In the genomic region with DNA sequence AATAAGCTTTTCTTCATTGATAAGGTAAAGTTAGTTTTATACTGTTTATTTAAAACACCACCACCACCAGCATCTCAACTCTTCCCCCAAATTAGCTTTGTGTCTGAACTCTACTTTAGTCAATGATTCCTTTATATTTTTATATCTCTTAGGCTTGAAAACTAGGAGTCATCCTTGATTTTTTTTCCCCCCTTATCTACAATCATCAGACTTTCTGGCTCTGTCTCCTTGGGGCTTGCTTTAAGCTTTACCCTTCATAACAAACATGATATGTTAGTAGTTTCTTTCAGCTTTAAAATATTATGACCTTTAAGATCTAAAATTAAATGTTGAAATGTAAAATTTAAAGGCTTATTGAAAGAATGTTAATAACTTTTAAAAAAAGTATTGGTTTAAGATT, we compare ENCODE assay signal across 23 cellular contexts.
"Had no signal": no experiment of that assay in that cellular context is flagged by ENCODE, and none has a peak within 500 bp of the region (broad histone marks: within the 10 kb centered on the region; RNA-seq: fewer than 3 reads in every experiment).

No MANE protein-coding gene starts in this region.

- DNase-seq: islet precursor cell; left ventricle myocardium inferior; midbrain; mucosa of descending colon; naive thymus-derived CD4-positive, alpha-beta T cell; ovary; right lobe of liver; stimulated activated CD4-positive, alpha-beta T cell treated with anti-CD3 and anti-CD28 coated beads, Interleukin-1b, Interleukin-23, amount 100 ng/mL, for 48 hours; stimulated activated CD4-positive, alpha-beta T cell treated with anti-CD3 and anti-CD28 coated beads, Interleukin-2, amount 100 ng/mL, for 48 hours; stimulated activated CD4-positive, alpha-beta T cell treated with anti-CD3 and anti-CD28 coated beads, Interleukin-4, amount 100 ng/mL, for 4 hours; stimulated activated CD8-positive, alpha-beta memory T cell treated with anti-CD3 and anti-CD28 coated beads, Interleukin-4, amount 100 ng/mL, for 48 hours; stimulated activated naive CD4-positive, alpha-beta T cell treated with Interleukin-2 at 50 U/mL for 16 hours; stimulated activated naive CD8-positive, alpha-beta T cell treated with anti-CD3 and anti-CD28 coated beads, Interleukin-15, amount 100 ng/mL, for 72 hours; substantia nigra had no signal

- ATAC-seq: mucosa of descending colon; naive thymus-derived CD4-positive, alpha-beta T cell; natural killer cell treated with Interleukin-12 subunit alpha and Interleukin-12 subunit beta and Interleukin-15 and Interleukin-18, amount 100 ng/mL, for 72 hours; stimulated activated memory B cell treated with anti-CD40 and anti-IgM and Interleukin-4, amounts not matched to agents 10 μg/mL and 1 μg/mL and 100 μg/mL, for 72 hours; stimulated activated naive CD8-positive, alpha-beta T cell treated with anti-CD3 and anti-CD28 coated beads, Interleukin-15, amount 100 ng/mL, for 72 hours had no signal

- H3K27me3 Mint-ChIP-seq: naive thymus-derived CD4-positive, alpha-beta T cell; natural killer cell treated with Interleukin-12 subunit alpha and Interleukin-12 subunit beta and Interleukin-15 and Interleukin-18, amount 100 ng/mL, for 72 hours; progenitor cell of endocrine pancreas; stimulated activated memory B cell treated with anti-CD40 and anti-IgM and Interleukin-4, amounts not matched to agents 10 μg/mL and 1 μg/mL and 100 μg/mL, for 72 hours; stimulated activated naive CD8-positive, alpha-beta T cell treated with anti-CD3 and anti-CD28 coated beads, Interleukin-15, amount 100 ng/mL, for 72 hours; type B pancreatic cell had no signal

- H3K27me3 ChIP-seq: ovary, right atrium auricular region, right lobe of liver, tibial nerve, vagina had no signal

- H3K4me3 ChIP-seq: left ventricle myocardium inferior, lung, mucosa of descending colon, ovary, right atrium auricular region, right lobe of liver, smooth muscle cell, tibial nerve, vagina had no signal

- H3K36me3 ChIP-seq: left ventricle myocardium inferior, ovary, right atrium auricular region, right lobe of liver, tibial nerve, vagina had no signal

- H3K27ac Mint-ChIP-seq: natural killer cell treated with Interleukin-12 subunit alpha and Interleukin-12 subunit beta and Interleukin-15 and Interleukin-18, amount 100 ng/mL, for 72 hours; progenitor cell of endocrine pancreas; stimulated activated memory B cell treated with anti-CD40 and anti-IgM and Interleukin-4, amounts not matched to agents 10 μg/mL and 1 μg/mL and 100 μg/mL, for 72 hours; stimulated activated naive CD8-positive, alpha-beta T cell treated with anti-CD3 and anti-CD28 coated beads, Interleukin-15, amount 100 ng/mL, for 72 hours; type B pancreatic cell had no signal

- H3K27ac ChIP-seq: left ventricle myocardium inferior, ovary, right atrium auricular region, right lobe of liver, tibial nerve, vagina had no signal

- H3K36me3 Mint-ChIP-seq: natural killer cell treated with Interleukin-12 subunit alpha and Interleukin-12 subunit beta and Interleukin-15 and Interleukin-18, amount 100 ng/mL, for 72 hours; stimulated activated memory B cell treated with anti-CD40 and anti-IgM and Interleukin-4, amounts not matched to agents 10 μg/mL and 1 μg/mL and 100 μg/mL, for 72 hours; type B pancreatic cell had no signal

- H3K4me3 Mint-ChIP-seq: naive thymus-derived CD4-positive, alpha-beta T cell; natural killer cell treated with Interleukin-12 subunit alpha and Interleukin-12 subunit beta and Interleukin-15 and Interleukin-18, amount 100 ng/mL, for 72 hours; stimulated activated memory B cell treated with anti-CD40 and anti-IgM and Interleukin-4, amounts not matched to agents 10 μg/mL and 1 μg/mL and 100 μg/mL, for 72 hours; stimulated activated naive CD8-positive, alpha-beta T cell treated with anti-CD3 and anti-CD28 coated beads, Interleukin-15, amount 100 ng/mL, for 72 hours; type B pancreatic cell had no signal

- H3K9me3 Mint-ChIP-seq: naive thymus-derived CD4-positive, alpha-beta T cell; natural killer cell treated with Interleukin-12 subunit alpha and Interleukin-12 subunit beta and Interleukin-15 and Interleukin-18, amount 100 ng/mL, for 72 hours; stimulated activated memory B cell treated with anti-CD40 and anti-IgM and Interleukin-4, amounts not matched to agents 10 μg/mL and 1 μg/mL and 100 μg/mL, for 72 hours; stimulated activated naive CD8-positive, alpha-beta T cell treated with anti-CD3 and anti-CD28 coated beads, Interleukin-15, amount 100 ng/mL, for 72 hours; type B pancreatic cell had no signal

- H3K9me3 ChIP-seq: left ventricle myocardium inferior, mucosa of descending colon, ovary, right atrium auricular region, right lobe of liver, tibial nerve, vagina had no signal
